ENCODE assay signal across 21 cellular contexts in the genomic region with DNA sequence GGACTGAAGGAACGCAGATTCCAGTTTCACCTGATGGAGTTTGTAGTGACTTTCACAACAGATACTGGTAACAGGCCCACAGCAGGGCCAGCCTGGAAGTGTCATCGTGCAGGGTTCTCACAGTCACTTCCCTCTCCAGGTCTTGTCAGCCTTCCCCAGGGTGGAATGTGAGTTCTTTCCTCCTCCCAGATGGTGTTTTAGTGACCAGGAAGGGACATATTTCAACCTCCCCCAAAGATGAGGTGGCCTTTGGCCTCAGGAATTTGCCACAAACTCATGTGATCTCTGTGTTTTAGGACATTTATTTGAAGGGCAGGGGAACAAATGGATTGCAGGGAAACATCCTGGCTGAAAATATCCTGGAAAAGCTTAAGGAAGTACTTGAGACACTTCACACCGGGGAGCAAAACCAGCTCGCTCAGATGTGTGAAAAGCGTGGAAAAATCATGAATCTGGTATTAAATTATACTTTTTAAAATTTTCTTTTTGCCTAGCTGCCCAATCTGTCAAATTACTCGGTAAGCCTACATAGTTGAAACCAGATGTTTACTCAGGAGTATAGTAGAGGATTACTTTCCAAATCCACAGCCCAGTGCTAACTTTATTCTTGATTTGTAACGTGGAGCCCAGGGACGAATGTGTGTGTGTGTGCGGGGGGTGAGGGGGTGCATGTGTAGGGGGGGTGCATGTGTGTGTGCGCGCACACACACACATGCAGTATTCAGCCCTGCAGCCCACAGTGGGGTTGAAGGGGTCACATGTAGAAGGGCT.
A peak's percentile ranks its signal among the peaks of the same experiment; 100 is the strongest.
DNase-seq lines count a peak whose midpoint lies in the region; ATAC-seq and TF ChIP-seq lines count a peak whose summit lies in the region.
"Had no signal": no experiment of that assay in that cellular context is flagged by ENCODE, and none has a peak within 500 bp of the region (broad histone marks: within the 10 kb centered on the region; RNA-seq: fewer than 3 reads in every experiment).

No MANE protein-coding gene starts in this region.

- no peak overlapping the region for H2BK120ac ChIP-seq in mesendoderm (ENCODE audit: low read depth, low read length)

- H3K4me3 Mint-ChIP-seq in endodermal cell: no peak overlapping the region
- H3K4me3 Mint-ChIP-seq in naive thymus-derived CD8-positive, alpha-beta T cell: no peak overlapping the region
- H3K4me3 Mint-ChIP-seq: activated CD4-positive, alpha-beta T cell treated with anti-CD3 and anti-CD28 coated beads, Interleukin-2, amount 10 ng/mL, durations not matched to agents 24 days and 14 days; neural progenitor cell; T-helper 1 cell treated with Interleukin-12 subunit alpha and Interleukin-12 subunit beta and Interleukin-4 antibody, amounts not matched to agents 30 μg/mL and 1 μg/mL, for 36 hours had no signal

- no peaks in the 10 kb centered on the region for H3K79me1 ChIP-seq in mesendoderm (ENCODE audit: low read length)

- H3K56ac ChIP-seq in mesendoderm (ENCODE audit: low read length): peak overlapping the region; percentile 59

- H4K8ac ChIP-seq in mesendoderm (ENCODE audit: low read depth, low read length): no peak overlapping the region

- H3K36me3 ChIP-seq in left ventricle myocardium inferior: no peaks in the 10 kb centered on the region
- H3K36me3 ChIP-seq in right atrium auricular region: no peaks in the 10 kb centered on the region
- no peaks in the 10 kb centered on the region for H3K36me3 ChIP-seq in endodermal cell (ENCODE audit: control insufficient read depth, insufficient read depth, low read length)
- H3K36me3 ChIP-seq in mesendoderm (ENCODE audit: control insufficient read depth, insufficient read depth, low read length): no peaks in the 10 kb centered on the region
- H3K36me3 ChIP-seq in upper lobe of right lung: no peaks in the 10 kb centered on the region
- H3K36me3 ChIP-seq: adrenal gland, heart right ventricle, neural progenitor cell had no signal

- no peak overlapping the region for H3K23ac ChIP-seq in mesendoderm (ENCODE audit: low read length)

- in situ Hi-C loops in ACHN (cut with HindIII; ENCODE audit: low pct_ligation_motif_present, low pct_unique_long_range_greater_than_20kb, low sequenced_read_pairs): no loop called here

- H3K27me3 Mint-ChIP-seq in endodermal cell (ENCODE audit: insufficient read depth): no peaks in the 10 kb centered on the region
- no peaks in the 10 kb centered on the region for H3K27me3 Mint-ChIP-seq in naive thymus-derived CD8-positive, alpha-beta T cell
- H3K27me3 Mint-ChIP-seq: activated CD4-positive, alpha-beta T cell treated with anti-CD3 and anti-CD28 coated beads, Interleukin-2, amount 10 ng/mL, durations not matched to agents 24 days and 14 days had no signal

- H3K4me1 ChIP-seq in left ventricle myocardium inferior: peaks cover under 1% of the 10 kb centered on the region
- H3K4me1 ChIP-seq in right atrium auricular region: peaks cover 0 to under 1% of the 10 kb centered on the region in 2 donors
- peaks cover 2% of the 10 kb centered on the region for H3K4me1 ChIP-seq in endodermal cell (ENCODE audit: control insufficient read depth, insufficient read depth, low read length)
- H3K4me1 ChIP-seq in mesendoderm (ENCODE audit: control insufficient read depth, low read depth, low read length): peaks cover 31% of the 10 kb centered on the region
- H3K4me1 ChIP-seq in upper lobe of right lung: peaks cover 12% of the 10 kb centered on the region
- H3K4me1 ChIP-seq: adrenal gland had no signal

- H3K9me3 ChIP-seq in left ventricle myocardium inferior (replicated peaks) (peaks cover 6% of the 10 kb centered on the region), right atrium auricular region (no peaks in the 10 kb centered on the region), endodermal cell (ENCODE audit: control insufficient read depth, low read length) (no peaks in the 10 kb centered on the region), upper lobe of right lung (no peaks in the 10 kb centered on the region)
- H3K9me3 ChIP-seq: adrenal gland had no signal

- H2BK15ac ChIP-seq in mesendoderm (replicated peaks; ENCODE audit: low read depth): no peak overlapping the region

- peak overlapping the region; percentile 58 for H3K27ac Mint-ChIP-seq in endodermal cell
- H3K27ac Mint-ChIP-seq in naive thymus-derived CD8-positive, alpha-beta T cell: no peak overlapping the region
- H3K27ac Mint-ChIP-seq: activated CD4-positive, alpha-beta T cell treated with anti-CD3 and anti-CD28 coated beads, Interleukin-2, amount 10 ng/mL, durations not matched to agents 24 days and 14 days; T-helper 1 cell treated with Interleukin-12 subunit alpha and Interleukin-12 subunit beta and Interleukin-4 antibody, amounts not matched to agents 30 μg/mL and 1 μg/mL, for 36 hours had no signal

- DNase-seq in left ventricle myocardium inferior (no peak), right atrium auricular region (ENCODE audit: low spot score) (no peak), endodermal cell (no peak), mesendoderm (peak; percentile 74), upper lobe of right lung (no peak), ACHN (no peak)
- DNase-seq in naive thymus-derived CD8-positive, alpha-beta T cell: no peak
- DNase-seq: 8988T; activated CD4-positive, alpha-beta T cell treated with anti-CD3 and anti-CD28 coated beads, Interleukin-2, amount 10 ng/mL, durations not matched to agents 24 days and 14 days; C1 segment of cervical spinal cord; heart right ventricle; MM.1S; NCI-H2171 treated with DMSO at 0.1 percent for 48 hours; NCI-H69; Right ventricle myocardium superior; stimulated activated CD4-positive, alpha-beta T cell treated with anti-CD3 and anti-CD28 coated beads, Interleukin-12 subunit alpha, Interleukin-12 subunit beta, amount 100 ng/mL, for 4 hours had no signal

- peak overlapping the region; percentile 5 for H2AK5ac ChIP-seq in mesendoderm (ENCODE audit: low read length)

- H3K4me3 ChIP-seq in left ventricle myocardium inferior (no peak overlapping the region), right atrium auricular region (no peak overlapping the region), endodermal cell (ENCODE audit: low read length) (no peak overlapping the region), mesendoderm (ENCODE audit: low read length) (no peak overlapping the region), upper lobe of right lung (no peak overlapping the region)
- H3K4me3 ChIP-seq: adrenal gland, coronary artery, heart right ventricle, neural progenitor cell had no signal

- TF ChIP-seq CTCF in left ventricle myocardium inferior (IDR thresholded peaks at IDR 0.05; ENCODE audit: borderline replicate concordance): no peak
- TF ChIP-seq CTCF in right atrium auricular region (IDR thresholded peaks at IDR 0.05): no peak
- TF ChIP-seq CTCF in endodermal cell (conservative IDR thresholded peaks at IDR 0.05): no peak
- TF ChIP-seq CTCF in upper lobe of right lung (IDR thresholded peaks at IDR 0.05): no peak

- intact Hi-C loops in left ventricle myocardium inferior (cut with micrococcal nuclease): no loop called here
- intact Hi-C loops in upper lobe of right lung (cut with DNase I): no loop called here

- WGBS in endodermal cell (ENCODE audit: insufficient coverage in 1 of 2, insufficient read length in 1 of 2), 2 experiments: 91% methylated on average over 5 to 11 of the region's 11 CpGs
- no CpG with 5 or more reads among the region's 11 CpGs for WGBS in mesendoderm (ENCODE audit: extremely low coverage, insufficient coverage, low lambda C conversion rate)

- peak overlapping the region; percentile 8 for H3K18ac ChIP-seq in mesendoderm (ENCODE audit: low read length)

- H3K36me3 Mint-ChIP-seq in endodermal cell (ENCODE audit: low read depth): no peaks in the 10 kb centered on the region
- peaks cover 0 to 6% (median 2%) of the 10 kb centered on the region in 3 donors for H3K36me3 Mint-ChIP-seq in naive thymus-derived CD8-positive, alpha-beta T cell
- H3K36me3 Mint-ChIP-seq: neural progenitor cell had no signal

- peak overlapping the region; percentile 87 for H3K4ac ChIP-seq in mesendoderm (ENCODE audit: low read depth, low read length)

- H3K27ac ChIP-seq in left ventricle myocardium inferior (replicated peaks) (peak overlapping the region; percentile 42), right atrium auricular region (no peak overlapping the region), endodermal cell (ENCODE audit: low read depth, low read length) (no peak overlapping the region), mesendoderm (ENCODE audit: low read depth, low read length) (peak overlapping the region; percentile 34), upper lobe of right lung (no peak overlapping the region)
- H3K27ac ChIP-seq: coronary artery, neural progenitor cell had no signal

- POLR2A ChIA-PET in naive thymus-derived CD8-positive, alpha-beta T cell (lab: Charles Lee): no interaction called here

- no peaks in the 10 kb centered on the region for H3K9me3 Mint-ChIP-seq in endodermal cell
- H3K9me3 Mint-ChIP-seq in naive thymus-derived CD8-positive, alpha-beta T cell: peaks cover 0 to 9% (median 3%) of the 10 kb centered on the region in 9 donors
- H3K9me3 Mint-ChIP-seq: neural progenitor cell had no signal

- H3K79me2 ChIP-seq in mesendoderm (ENCODE audit: control insufficient read depth, insufficient read depth, low read length): no peaks in the 10 kb centered on the region

- no peak overlapping the region for H3K4me2 ChIP-seq in mesendoderm (ENCODE audit: low read length)
- H3K4me2 ChIP-seq: neural progenitor cell had no signal

- no peak overlapping the region for H4K5ac ChIP-seq in mesendoderm (ENCODE audit: low read length)

- H3K9ac ChIP-seq in endodermal cell (ENCODE audit: extremely low read depth, low read length, poor library complexity, severe bottlenecking) (no peak overlapping the region), mesendoderm (ENCODE audit: low read length) (no peak overlapping the region)
- H3K9ac ChIP-seq: neural progenitor cell had no signal

- peak; percentile 30 for ATAC-seq in upper lobe of right lung
- ATAC-seq in naive thymus-derived CD8-positive, alpha-beta T cell: no peak
- no peak for ATAC-seq in GM19023 (IDR thresholded peaks at IDR 0.05; ENCODE audit: unreplicated experiment)

- H3K27me3 ChIP-seq in left ventricle myocardium inferior (ENCODE audit: low read depth) (no peaks in the 10 kb centered on the region), right atrium auricular region (no peaks in the 10 kb centered on the region), endodermal cell (ENCODE audit: control insufficient read depth, insufficient read depth, low read length, poor library complexity, severe bottlenecking) (no peaks in the 10 kb centered on the region), mesendoderm (ENCODE audit: insufficient read depth, low read length, poor library complexity) (no peaks in the 10 kb centered on the region), upper lobe of right lung (no peaks in the 10 kb centered on the region)
- H3K27me3 ChIP-seq: adrenal gland, heart right ventricle, neural progenitor cell had no signal

- H2BK5ac ChIP-seq in mesendoderm (ENCODE audit: low read length): peak overlapping the region; percentile 44

- peaks cover 36% of the 10 kb centered on the region for H3K4me1 Mint-ChIP-seq in endodermal cell
- H3K4me1 Mint-ChIP-seq in naive thymus-derived CD8-positive, alpha-beta T cell: peaks cover 16 to 35% (median 24%) of the 10 kb centered on the region in 4 donors

Comparison
In these comparisons a context has a peak if more than half of its experiments do, and no peak if none do; other contexts are left out.
1. H3K27ac ChIP-seq: peak in left ventricle myocardium inferior (single experiment) and mesendoderm (single experiment); none in right atrium auricular region (0 of 2), endodermal cell (single experiment) and upper lobe of right lung (single experiment).